Comparison of ENCODE assay signal across 1 cellular context in genomic region chr9:117555964-117556629, GRCh38.
TF ChIP-seq lines count a peak whose summit lies in the region.

No MANE protein-coding gene starts in this region.

TF ChIP-seq in H1, 55 proteins besides CTCF, POLR2A, EP300 and RAD21 (continued from another document):
- TF ChIP-seq CHD7 (IDR thresholded peaks at IDR 0.05; ENCODE audit: insufficient replicate concordance, low read length) (no peak), PHF8 (conservative IDR thresholded peaks at IDR 0.05; ENCODE audit: low read depth, low read length) (no peak), RBBP5 (IDR thresholded peaks at IDR 0.05; ENCODE audit: borderline replicate concordance, low read depth, low read length) (no peak), YY1 (IDR thresholded peaks at IDR 0.05; ENCODE audit: low read depth, low read length) (peak; percentile 54; the same call in 1 of the 2 replicates), TCF12 (IDR thresholded peaks at IDR 0.05; ENCODE audit: low read depth, low read length) (no peak), TEAD4 (IDR thresholded peaks at IDR 0.05; ENCODE audit: low read depth, low read length) (no peak), GABPA (IDR thresholded peaks at IDR 0.05; ENCODE audit: borderline replicate concordance, insufficient read depth, low read length) (no peak)
